Comparison of ENCODE assay signal across 8 cellular contexts in the genomic region with DNA sequence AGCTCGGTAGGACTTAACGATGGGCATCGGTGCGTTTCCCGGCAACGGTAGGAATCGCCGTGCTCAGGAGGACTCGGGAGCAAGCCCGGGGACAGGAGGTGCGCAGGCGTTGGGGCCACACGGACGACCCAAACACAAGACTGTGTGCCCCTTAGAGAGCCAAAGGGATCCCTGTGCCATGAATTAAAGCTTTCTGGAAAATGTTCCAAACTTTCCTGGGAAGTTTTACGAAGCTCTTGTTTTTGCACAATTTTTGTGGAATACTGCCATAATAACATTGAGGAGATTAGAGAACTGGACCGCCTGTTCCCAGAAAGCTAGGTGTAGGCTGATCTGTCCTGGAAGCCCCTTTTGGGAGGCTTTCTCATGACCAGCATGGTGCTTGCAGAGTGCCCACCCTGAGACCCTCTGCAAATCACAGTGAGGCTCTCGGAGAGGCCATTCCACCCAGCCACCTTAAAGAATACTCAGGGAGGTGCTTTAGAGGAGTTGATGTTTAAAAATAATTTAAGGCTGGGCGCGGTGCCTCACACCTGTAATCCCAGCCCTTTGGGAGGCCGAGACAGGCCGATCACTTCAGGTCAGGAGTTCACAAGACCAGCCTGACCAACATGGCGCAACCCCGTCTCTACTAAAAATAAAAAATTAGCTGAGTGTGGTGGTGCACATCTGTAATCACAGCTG. TPM values are rescaled to one million over a fixed set of nuclear protein-coding genes. Genes with fewer than 3 reads are reported as not detected.
DNase-seq lines count a peak whose midpoint lies in the region; ATAC-seq and TF ChIP-seq lines count a peak whose summit lies in the region.

No MANE protein-coding gene starts in this region.

- H3K27me3 Mint-ChIP-seq in nephron (ENCODE audit: low read depth): no peaks in the 10 kb centered on the region

- peaks cover 8% of the 10 kb centered on the region; the same call in 1 of the 2 replicates for H3F3A ChIP-seq in PC-9 (ENCODE audit: insufficient read depth, low read depth)

- H3K9me3 ChIP-seq in PC-9 (ENCODE audit: insufficient read depth, low read depth) (no peaks in the 10 kb centered on the region), endocrine pancreas (ENCODE audit: control insufficient read depth, low read length) (no peaks in the 10 kb centered on the region)

- peak overlapping the region; percentile 87 for H2AFZ ChIP-seq in PC-9

- peak overlapping the region; percentile 92 to 97 (median 94) for H3K4me3 Mint-ChIP-seq in nephron

- POLR2A ChIA-PET in PC-9 (lab: Charles Lee; ENCODE audit: unreplicated experiment): interaction anchor here (0.6 to 1.0 kb wide), 6 partner anchors 89 to 346 kb away, joined by 3 to 13 read pairs (median 4); a partner anchor contains a TSS

- no peaks in the 10 kb centered on the region for H3K36me3 Mint-ChIP-seq in nephron (ENCODE audit: low read depth)

- DNase-seq in NCI-H2227 (lab: John Stamatoyannopoulos, UW; ENCODE audit: unreplicated experiment) (peak; percentile 63), NCI-H2227 treated with DMSO at 0.1 percent for 48 hours (lab: John Stamatoyannopoulos, UW) (no peak), PC-9 (no peak), inferior parietal cortex (ENCODE audit: extremely low spot score) (no peak)

- H3K27me3 ChIP-seq in PC-9 (ENCODE audit: insufficient read depth, low read depth): no peaks in the 10 kb centered on the region
- no peaks in the 10 kb centered on the region for H3K27me3 ChIP-seq in endocrine pancreas (ENCODE audit: control insufficient read depth, insufficient read depth, low read length)

- H3K4me1 ChIP-seq in PC-9 (replicated peaks; ENCODE audit: insufficient read depth): peaks cover 15% of the 10 kb centered on the region
- H3K4me1 ChIP-seq in endocrine pancreas (ENCODE audit: control insufficient read depth, insufficient read depth, low read length): no peaks in the 10 kb centered on the region

- H3K9ac ChIP-seq in endocrine pancreas (ENCODE audit: control insufficient read depth, insufficient read depth, low read length): peak overlapping the region; percentile 74

- TF ChIP-seq CTCF in PC-9 (conservative IDR thresholded peaks at IDR 0.05) (no peak), nephron (IDR thresholded peaks at IDR 0.05; ENCODE audit: unreplicated experiment in 3 of 3) (no peak)

- no peaks in the 10 kb centered on the region for H3K9me2 ChIP-seq in PC-9 (ENCODE audit: insufficient read depth)

- H3K4me1 Mint-ChIP-seq in nephron: peaks cover 13% of the 10 kb centered on the region

- H3K4me3 ChIP-seq in PC-9: peak overlapping the region; percentile 66
- no peak overlapping the region for H3K4me3 ChIP-seq in endocrine pancreas (ENCODE audit: control insufficient read depth, insufficient read depth, low read length)

- CTCF ChIA-PET in PC-9 (lab: Charles Lee): no interaction called here

- H3K27ac Mint-ChIP-seq in nephron: peak overlapping the region; percentile 97 to 100 (median 98)

- TSS peak; percentile 71 for BruUV-seq in PC-9 (replicated peaks; lab: Mats Ljungman, UMichigan)

- intact Hi-C loops in PC-9 (cut with micrococcal nuclease; ENCODE audit: unreplicated experiment): no loop called here

- no peak for ATAC-seq in GM19397 (IDR thresholded peaks at IDR 0.05; ENCODE audit: unreplicated experiment)
- no peak for ATAC-seq in HG02763 (IDR thresholded peaks at IDR 0.05; ENCODE audit: unreplicated experiment)

- peaks cover 4% of the 10 kb centered on the region for H3K9me3 Mint-ChIP-seq in nephron

- no peaks in the 10 kb centered on the region for H4K20me1 ChIP-seq in PC-9 (ENCODE audit: insufficient read depth)

- H3K4me2 ChIP-seq in PC-9: peak overlapping the region; percentile 74

- H3K79me2 ChIP-seq in PC-9 (ENCODE audit: low read depth): peaks cover 8% of the 10 kb centered on the region; the same call in 1 of the 2 replicates

- peak overlapping the region; percentile 42 for H3K27ac ChIP-seq in PC-9

- no peaks in the 10 kb centered on the region for H3K36me3 ChIP-seq in PC-9 (ENCODE audit: low read depth)
- H3K36me3 ChIP-seq in endocrine pancreas (ENCODE audit: control insufficient read depth, insufficient read depth, low read length): no peaks in the 10 kb centered on the region

RNA-seq across cellular contexts. Expression of a gene that starts 1.0 kb away (rescaled TPM):
- 5.1 and 7.2 TPM in 2 replicates for total RNA-seq in PC-9 (2021)
